In the genomic region with DNA sequence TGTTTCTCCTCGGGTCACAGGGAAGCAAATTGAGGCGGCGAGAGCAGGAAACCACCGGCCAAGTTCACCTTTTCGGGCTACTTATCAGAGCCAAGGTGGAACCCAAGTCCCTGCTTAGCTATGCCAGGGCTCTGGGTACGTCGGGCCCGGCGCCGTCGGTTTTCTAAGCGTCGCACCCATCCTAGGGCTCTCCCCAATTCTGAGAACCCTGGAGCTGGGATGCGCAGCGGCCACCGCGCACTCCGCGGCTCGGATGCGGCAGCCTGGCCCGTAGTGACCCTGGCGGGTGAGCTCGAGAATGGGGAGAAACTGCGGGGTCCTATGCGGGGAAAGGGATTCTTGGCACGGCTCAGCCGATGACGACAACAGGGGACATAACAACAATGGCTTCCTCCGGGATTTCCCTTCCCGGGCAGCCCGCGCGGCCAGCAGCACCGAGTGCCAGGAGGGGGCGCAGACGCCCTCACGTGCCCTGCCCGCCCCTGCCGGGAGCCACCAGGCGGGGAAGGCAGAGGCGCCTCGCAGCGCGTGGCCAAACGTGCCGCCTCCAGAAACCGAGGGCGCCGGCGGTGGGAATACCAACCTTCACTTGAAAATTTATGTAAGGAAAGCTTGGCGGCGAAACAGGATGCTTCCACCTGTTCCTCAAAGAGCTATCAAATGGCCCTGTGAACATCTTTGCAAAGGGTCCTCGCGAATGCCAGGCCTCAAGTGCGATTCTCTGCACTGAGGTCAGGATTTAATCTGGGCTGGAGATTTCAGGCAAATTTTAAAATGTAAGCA, we compare ENCODE assay signal across 9 cellular contexts. TPM values are rescaled to one million over a fixed set of nuclear protein-coding genes. Genes with fewer than 3 reads are reported as not detected.
DNase-seq lines count a peak whose midpoint lies in the region; ATAC-seq and TF ChIP-seq lines count a peak whose summit lies in the region.
"Had no signal": no experiment of that assay in that cellular context is flagged by ENCODE, and none has a peak within 500 bp of the region (broad histone marks: within the 10 kb centered on the region; RNA-seq: fewer than 3 reads in every experiment).

No MANE protein-coding gene starts in this region.

- H3K36me3 ChIP-seq in colonic mucosa (no peaks in the 10 kb centered on the region), liver (ENCODE audit: control insufficient read depth in 4 of 4, insufficient read depth in 3 of 4, low read depth in 1 of 4, low read length in 3 of 4) (no peaks in the 10 kb centered on the region)

- H3K4me3 ChIP-seq in colonic mucosa (peak overlapping the region; percentile 19), liver (ENCODE audit: low read depth in 1 of 3, low read length in 3 of 3) (peak overlapping the region in 1 of 3 donors; percentile 25)

- H3K27me3 ChIP-seq in colonic mucosa (peaks cover 52% of the 10 kb centered on the region), liver (ENCODE audit: control insufficient read depth in 4 of 4, insufficient read depth in 4 of 4, low read length in 3 of 4) (peaks cover 0 to 18% (median 4%) of the 10 kb centered on the region in 4 donors)

- peak overlapping the region in 1 of 2 donors; percentile 35 for H3K9ac ChIP-seq in colonic mucosa (ENCODE audit: low read depth in 2 of 2, low read length in 2 of 2)
- H3K9ac ChIP-seq in liver (ENCODE audit: low read depth in 1 of 2, low read length in 2 of 2), result no peak overlapping the region

- no peak for ATAC-seq in GM18519 (IDR thresholded peaks at IDR 0.05; ENCODE audit: low FRiP score, unreplicated experiment)

- peak; percentile 76 for DNase-seq in GM19238 (ENCODE audit: insufficient read length, low spot score)
- DNase-seq in NCI-H2171 treated with DMSO at 0.1 percent for 48 hours (lab: John Stamatoyannopoulos, UW), result peak; percentile 87
- DNase-seq in activated CD4-positive, CD25-positive, alpha-beta regulatory T cell treated with anti-CD3 and anti-CD28 coated beads, Interleukin-2, amount 50 U/mL, for 72 hours, result peak; percentile 53
- DNase-seq in colonic mucosa, result peak; percentile 67
- peak in 2 of 3 experiments; percentile 31 to 37 for DNase-seq in stimulated activated CD4-positive, alpha-beta T cell treated with anti-CD3 and anti-CD28 coated beads, TNF-alpha, amount 100 ng/mL, for 4 hours (ENCODE audit: low read depth in 3 of 3)
- DNase-seq: DND-41 had no signal

- intact Hi-C loops in colonic mucosa (cut with DNase I), result no loop called here

- H3K9me3 ChIP-seq in colonic mucosa (no peaks in the 10 kb centered on the region), liver (ENCODE audit: control insufficient read depth in 4 of 4, low read length in 3 of 4) (no peaks in the 10 kb centered on the region)

- WGBS in liver, result 7% methylated on average over 56 of the region's 56 CpGs

- H3K27ac ChIP-seq in 22Rv1, result no peak overlapping the region
- H3K27ac ChIP-seq in colonic mucosa, result no peak overlapping the region
- H3K27ac ChIP-seq in liver (ENCODE audit: low read depth in 1 of 2, low read length in 2 of 2), result no peak overlapping the region

- H3K4me1 ChIP-seq in colonic mucosa, result peaks cover 7% of the 10 kb centered on the region
- peaks cover 10 to 35% (median 22%) of the 10 kb centered on the region in 4 donors for H3K4me1 ChIP-seq in liver (ENCODE audit: control insufficient read depth in 4 of 4, insufficient read depth in 4 of 4, low read length in 3 of 4)

- TF ChIP-seq RAD21 in liver (IDR thresholded peaks at IDR 0.05), result peak in 1 of 2 donors; percentile 33

- peak; percentile 79 for TF ChIP-seq CTCF in 22Rv1 (IDR thresholded peaks at IDR 0.05)
- TF ChIP-seq CTCF in colonic mucosa (IDR thresholded peaks at IDR 0.05), result peak; percentile 26
- TF ChIP-seq CTCF in liver (IDR thresholded peaks at IDR 0.05; ENCODE audit: low read depth, low read length, missing input control), result peak; percentile 27

TF ChIP-seq in liver, 16 proteins besides CTCF, POLR2A, EP300 and RAD21:
- TF ChIP-seq NR2F2 (IDR thresholded peaks at IDR 0.05) (no peak), ATF3 (IDR thresholded peaks at IDR 0.05) (no peak), ZBTB33 (IDR thresholded peaks at IDR 0.05) (no peak), GABPA (IDR thresholded peaks at IDR 0.05 in 1 of 2, conservative IDR thresholded peaks at IDR 0.05 in 1 of 2) (no peak), SP1 (IDR thresholded peaks at IDR 0.05) (no peak), MAX (IDR thresholded peaks at IDR 0.05) (no peak), YY1 (IDR thresholded peaks at IDR 0.05) (no peak), HNF4G (IDR thresholded peaks at IDR 0.05) (no peak), HNF4A (conservative IDR thresholded peaks at IDR 0.05) (no peak), FOXA1 (IDR thresholded peaks at IDR 0.05) (no peak), EGR1 (IDR thresholded peaks at IDR 0.05; ENCODE audit: low read depth in 2 of 2) (no peak), FOXA2 (IDR thresholded peaks at IDR 0.05) (no peak), JUND (IDR thresholded peaks at IDR 0.05) (no peak), RXRA (IDR thresholded peaks at IDR 0.05) (no peak), TAF1 (conservative IDR thresholded peaks at IDR 0.05) (no peak)
- TF ChIP-seq, protein P1, sequence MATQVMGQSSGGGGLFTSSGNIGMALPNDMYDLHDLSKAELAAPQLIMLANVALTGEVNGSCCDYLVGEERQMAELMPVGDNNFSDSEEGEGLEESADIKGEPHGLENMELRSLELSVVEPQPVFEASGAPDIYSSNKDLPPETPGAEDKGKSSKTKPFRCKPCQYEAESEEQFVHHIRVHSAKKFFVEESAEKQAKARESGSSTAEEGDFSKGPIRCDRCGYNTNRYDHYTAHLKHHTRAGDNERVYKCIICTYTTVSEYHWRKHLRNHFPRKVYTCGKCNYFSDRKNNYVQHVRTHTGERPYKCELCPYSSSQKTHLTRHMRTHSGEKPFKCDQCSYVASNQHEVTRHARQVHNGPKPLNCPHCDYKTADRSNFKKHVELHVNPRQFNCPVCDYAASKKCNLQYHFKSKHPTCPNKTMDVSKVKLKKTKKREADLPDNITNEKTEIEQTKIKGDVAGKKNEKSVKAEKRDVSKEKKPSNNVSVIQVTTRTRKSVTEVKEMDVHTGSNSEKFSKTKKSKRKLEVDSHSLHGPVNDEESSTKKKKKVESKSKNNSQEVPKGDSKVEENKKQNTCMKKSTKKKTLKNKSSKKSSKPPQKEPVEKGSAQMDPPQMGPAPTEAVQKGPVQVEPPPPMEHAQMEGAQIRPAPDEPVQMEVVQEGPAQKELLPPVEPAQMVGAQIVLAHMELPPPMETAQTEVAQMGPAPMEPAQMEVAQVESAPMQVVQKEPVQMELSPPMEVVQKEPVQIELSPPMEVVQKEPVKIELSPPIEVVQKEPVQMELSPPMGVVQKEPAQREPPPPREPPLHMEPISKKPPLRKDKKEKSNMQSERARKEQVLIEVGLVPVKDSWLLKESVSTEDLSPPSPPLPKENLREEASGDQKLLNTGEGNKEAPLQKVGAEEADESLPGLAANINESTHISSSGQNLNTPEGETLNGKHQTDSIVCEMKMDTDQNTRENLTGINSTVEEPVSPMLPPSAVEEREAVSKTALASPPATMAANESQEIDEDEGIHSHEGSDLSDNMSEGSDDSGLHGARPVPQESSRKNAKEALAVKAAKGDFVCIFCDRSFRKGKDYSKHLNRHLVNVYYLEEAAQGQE (IDR thresholded peaks at IDR 0.05), result no peak

RNA-seq across cellular contexts. Expression of gene SLC30A3, which starts 2.1 kb away (rescaled TPM):
- total RNA-seq in colonic mucosa (not detected), liver (not detected)
- polyA plus RNA-seq in liver, result under 1 TPM in 1 of 2 donors, not detected in 1; 0.20 TPM

RNA-seq across cellular contexts. Expression of gene DNAJC5G, which starts 10.3 kb away (rescaled TPM):
- total RNA-seq in colonic mucosa (not detected), liver (not detected)
- polyA plus RNA-seq in liver, result not detected

RNA-seq across cellular contexts. Expression of gene TRIM54, which starts 17.3 kb away (rescaled TPM):
- under 1 TPM in 1 of 2 donors, not detected in 1; 0.24 TPM for total RNA-seq in colonic mucosa
- not detected for total RNA-seq in liver
- polyA plus RNA-seq in liver, result under 1 TPM in 1 of 2 donors, not detected in 1; 0.03 TPM

RNA-seq across cellular contexts. Expression of gene UCN, which starts 43.3 kb away (rescaled TPM):
- total RNA-seq in colonic mucosa (1 to 10 TPM in 1 of 2 donors, under 1 TPM in 1; 0.74 to 1.0 TPM), liver (under 1 TPM in 1 of 2 donors, not detected in 1; 0.25 TPM)
- polyA plus RNA-seq in liver, result under 1 TPM; 0.42 to 0.83 TPM

RNA-seq across cellular contexts. Expression of gene CAD, which starts 47.8 kb away (rescaled TPM):
- total RNA-seq in colonic mucosa (10 to 100 TPM; 11.1 to 49.1 TPM), liver (10 to 100 TPM; 18.7 to 23.2 TPM)
- 1 to 10 TPM; 6.3 to 8.4 TPM for polyA plus RNA-seq in liver

Comparison
In these comparisons a context has a peak if more than half of its experiments do, and no peak if none do; other contexts are left out.
1. CTCF ChIP-seq: peak in every context shown above with its lines; median percentile 79 in 22Rv1; 27 in liver; 26 in colonic mucosa.
2. DNase-seq: peak in every context shown above with its lines; median percentile 87 in NCI-H2171 treated with DMSO at 0.1 percent for 48 hours; 76 in GM19238; 67 in colonic mucosa; 53 in activated CD4-positive, CD25-positive, alpha-beta regulatory T cell treated with anti-CD3 and anti-CD28 coated beads, Interleukin-2, amount 50 U/mL, for 72 hours; 34 in stimulated activated CD4-positive, alpha-beta T cell treated with anti-CD3 and anti-CD28 coated beads, TNF-alpha, amount 100 ng/mL, for 4 hours.